ENCODE assay signal across 1 cellular context in genomic region chr3:196942226-196942914, GRCh38.
TF ChIP-seq lines count a peak whose summit lies in the region.

TSS of gene NCBP2 (minus strand) at chr3:196942528. CDS start at chr3:196942503, 25 bp downstream.

TF ChIP-seq in HepG2, 621 proteins besides CTCF, POLR2A, EP300 and RAD21 (continued from another document and continues in another):
- TF ChIP-seq, protein P1, sequence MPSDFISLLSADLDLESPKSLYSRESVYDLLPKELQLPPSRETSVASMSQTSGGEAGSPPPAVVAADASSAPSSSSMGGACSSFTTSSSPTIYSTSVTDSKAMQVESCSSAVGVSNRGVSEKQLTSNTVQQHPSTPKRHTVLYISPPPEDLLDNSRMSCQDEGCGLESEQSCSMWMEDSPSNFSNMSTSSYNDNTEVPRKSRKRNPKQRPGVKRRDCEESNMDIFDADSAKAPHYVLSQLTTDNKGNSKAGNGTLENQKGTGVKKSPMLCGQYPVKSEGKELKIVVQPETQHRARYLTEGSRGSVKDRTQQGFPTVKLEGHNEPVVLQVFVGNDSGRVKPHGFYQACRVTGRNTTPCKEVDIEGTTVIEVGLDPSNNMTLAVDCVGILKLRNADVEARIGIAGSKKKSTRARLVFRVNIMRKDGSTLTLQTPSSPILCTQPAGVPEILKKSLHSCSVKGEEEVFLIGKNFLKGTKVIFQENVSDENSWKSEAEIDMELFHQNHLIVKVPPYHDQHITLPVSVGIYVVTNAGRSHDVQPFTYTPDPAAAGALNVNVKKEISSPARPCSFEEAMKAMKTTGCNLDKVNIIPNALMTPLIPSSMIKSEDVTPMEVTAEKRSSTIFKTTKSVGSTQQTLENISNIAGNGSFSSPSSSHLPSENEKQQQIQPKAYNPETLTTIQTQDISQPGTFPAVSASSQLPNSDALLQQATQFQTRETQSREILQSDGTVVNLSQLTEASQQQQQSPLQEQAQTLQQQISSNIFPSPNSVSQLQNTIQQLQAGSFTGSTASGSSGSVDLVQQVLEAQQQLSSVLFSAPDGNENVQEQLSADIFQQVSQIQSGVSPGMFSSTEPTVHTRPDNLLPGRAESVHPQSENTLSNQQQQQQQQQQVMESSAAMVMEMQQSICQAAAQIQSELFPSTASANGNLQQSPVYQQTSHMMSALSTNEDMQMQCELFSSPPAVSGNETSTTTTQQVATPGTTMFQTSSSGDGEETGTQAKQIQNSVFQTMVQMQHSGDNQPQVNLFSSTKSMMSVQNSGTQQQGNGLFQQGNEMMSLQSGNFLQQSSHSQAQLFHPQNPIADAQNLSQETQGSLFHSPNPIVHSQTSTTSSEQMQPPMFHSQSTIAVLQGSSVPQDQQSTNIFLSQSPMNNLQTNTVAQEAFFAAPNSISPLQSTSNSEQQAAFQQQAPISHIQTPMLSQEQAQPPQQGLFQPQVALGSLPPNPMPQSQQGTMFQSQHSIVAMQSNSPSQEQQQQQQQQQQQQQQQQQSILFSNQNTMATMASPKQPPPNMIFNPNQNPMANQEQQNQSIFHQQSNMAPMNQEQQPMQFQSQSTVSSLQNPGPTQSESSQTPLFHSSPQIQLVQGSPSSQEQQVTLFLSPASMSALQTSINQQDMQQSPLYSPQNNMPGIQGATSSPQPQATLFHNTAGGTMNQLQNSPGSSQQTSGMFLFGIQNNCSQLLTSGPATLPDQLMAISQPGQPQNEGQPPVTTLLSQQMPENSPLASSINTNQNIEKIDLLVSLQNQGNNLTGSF (CRISPR knock-in tag; IDR thresholded peaks at IDR 0.05) = 0 out of 2 replicates have a peak, but pooled peaks have one; percentile 48
- TF ChIP-seq ZNF260 (CRISPR knock-in tag; IDR thresholded peaks at IDR 0.05; ENCODE audit: borderline replicate concordance, low read depth) (no peak; the same call in 1 of the 2 replicates), FOXA3 (CRISPR knock-in tag; IDR thresholded peaks at IDR 0.05) (peak; percentile 64; the same call in 1 of the 2 replicates), SMYD3 (CRISPR knock-in tag; IDR thresholded peaks at IDR 0.05) (peak; percentile 22; the same call in 1 of the 2 replicates), ZNF589 (CRISPR knock-in tag; conservative IDR thresholded peaks at IDR 0.05) (peak; percentile 84), CEBPG (CRISPR knock-in tag; IDR thresholded peaks at IDR 0.05) (peak; percentile 63), HMG20B (CRISPR knock-in tag; conservative IDR thresholded peaks at IDR 0.05) (no peak; the same call in none of the 2 replicates), ZNF556 (CRISPR knock-in tag; IDR thresholded peaks at IDR 0.05; ENCODE audit: borderline replicate concordance) (peak; percentile 84; the same call in 1 of the 2 replicates), ZSCAN25 (CRISPR knock-in tag; IDR thresholded peaks at IDR 0.05) (peak; percentile 75), KIAA2018 (CRISPR knock-in tag; IDR thresholded peaks at IDR 0.05; ENCODE audit: borderline replicate concordance) (no peak), ZNF614 (CRISPR knock-in tag; IDR thresholded peaks at IDR 0.05; ENCODE audit: borderline replicate concordance) (peak; percentile 84; the same call in 1 of the 2 replicates), ZNF564 (CRISPR knock-in tag; IDR thresholded peaks at IDR 0.05) (peak; percentile 43; the same call in 1 of the 2 replicates), FOXK1 (CRISPR knock-in tag; IDR thresholded peaks at IDR 0.05; ENCODE audit: borderline replicate concordance, low read depth) (peak; percentile 92), CENPX (CRISPR knock-in tag; IDR thresholded peaks at IDR 0.05) (no peak), SRSF4 (IDR thresholded peaks at IDR 0.05; ENCODE audit: low read depth, low read length, poor library complexity, severe bottlenecking) (no peak), TOPORS (CRISPR knock-in tag; IDR thresholded peaks at IDR 0.05) (peak; percentile 78; the same call in 1 of the 2 replicates), PHF5A (CRISPR knock-in tag; IDR thresholded peaks at IDR 0.05; ENCODE audit: low read depth, unreplicated experiment) (peak; percentile 83), ZNF552 (CRISPR knock-in tag; IDR thresholded peaks at IDR 0.05; ENCODE audit: borderline replicate concordance) (0 out of 2 replicates have a peak, but pooled peaks have one; percentile 21), HMGA1 (CRISPR knock-in tag; conservative IDR thresholded peaks at IDR 0.05) (no peak), MAZ (IDR thresholded peaks at IDR 0.05; ENCODE audit: borderline replicate concordance, low read depth, low read length) (0 out of 2 replicates have a peak, but pooled peaks have one; percentile 45), MAZ (CRISPR knock-in tag; IDR thresholded peaks at IDR 0.05; ENCODE audit: low read depth) (peak; percentile 85), PBX2 (CRISPR knock-in tag; IDR thresholded peaks at IDR 0.05) (no peak), ZBTB21 (CRISPR knock-in tag; IDR thresholded peaks at IDR 0.05) (no peak), NCOR1 (IDR thresholded peaks at IDR 0.05; ENCODE audit: borderline replicate concordance, low read length) (no peak), NR2C2 (CRISPR knock-in tag; IDR thresholded peaks at IDR 0.05; ENCODE audit: borderline replicate concordance) (peak; percentile 98), HOXD1 (CRISPR knock-in tag; IDR thresholded peaks at IDR 0.05) (0 out of 2 replicates have a peak, but pooled peaks have one; percentile 54), ZSCAN9 (CRISPR knock-in tag; IDR thresholded peaks at IDR 0.05; ENCODE audit: borderline replicate concordance) (peak; percentile 79; the same call in 1 of the 2 replicates), HNRNPL (IDR thresholded peaks at IDR 0.05; ENCODE audit: low read depth, low read length) (0 out of 2 replicates have a peak, but pooled peaks have one; percentile 73), HBP1 (CRISPR knock-in tag; IDR thresholded peaks at IDR 0.05; ENCODE audit: low read depth) (peak; percentile 87; the same call in 1 of the 2 replicates), SIX4 (CRISPR knock-in tag; IDR thresholded peaks at IDR 0.05) (peak; percentile 32; the same call in 1 of the 2 replicates), TGIF2 (CRISPR knock-in tag; IDR thresholded peaks at IDR 0.05) (0 out of 2 replicates have a peak, but pooled peaks have one; percentile 45), ZNF33A (CRISPR knock-in tag; IDR thresholded peaks at IDR 0.05; ENCODE audit: borderline replicate concordance) (no peak), ZNF30 (CRISPR knock-in tag; IDR thresholded peaks at IDR 0.05) (peak; percentile 27; the same call in 1 of the 2 replicates)
- TF ChIP-seq, protein P2, sequence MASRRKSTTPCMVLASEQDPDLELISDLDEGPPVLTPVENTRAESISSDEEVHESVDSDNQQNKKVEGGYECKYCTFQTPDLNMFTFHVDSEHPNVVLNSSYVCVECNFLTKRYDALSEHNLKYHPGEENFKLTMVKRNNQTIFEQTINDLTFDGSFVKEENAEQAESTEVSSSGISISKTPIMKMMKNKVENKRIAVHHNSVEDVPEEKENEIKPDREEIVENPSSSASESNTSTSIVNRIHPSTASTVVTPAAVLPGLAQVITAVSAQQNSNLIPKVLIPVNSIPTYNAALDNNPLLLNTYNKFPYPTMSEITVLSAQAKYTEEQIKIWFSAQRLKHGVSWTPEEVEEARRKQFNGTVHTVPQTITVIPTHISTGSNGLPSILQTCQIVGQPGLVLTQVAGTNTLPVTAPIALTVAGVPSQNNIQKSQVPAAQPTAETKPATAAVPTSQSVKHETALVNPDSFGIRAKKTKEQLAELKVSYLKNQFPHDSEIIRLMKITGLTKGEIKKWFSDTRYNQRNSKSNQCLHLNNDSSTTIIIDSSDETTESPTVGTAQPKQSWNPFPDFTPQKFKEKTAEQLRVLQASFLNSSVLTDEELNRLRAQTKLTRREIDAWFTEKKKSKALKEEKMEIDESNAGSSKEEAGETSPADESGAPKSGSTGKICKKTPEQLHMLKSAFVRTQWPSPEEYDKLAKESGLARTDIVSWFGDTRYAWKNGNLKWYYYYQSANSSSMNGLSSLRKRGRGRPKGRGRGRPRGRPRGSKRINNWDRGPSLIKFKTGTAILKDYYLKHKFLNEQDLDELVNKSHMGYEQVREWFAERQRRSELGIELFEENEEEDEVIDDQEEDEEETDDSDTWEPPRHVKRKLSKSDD (CRISPR knock-in tag; IDR thresholded peaks at IDR 0.05; ENCODE audit: low read depth) = peak; percentile 94
- TF ChIP-seq, protein P3, sequence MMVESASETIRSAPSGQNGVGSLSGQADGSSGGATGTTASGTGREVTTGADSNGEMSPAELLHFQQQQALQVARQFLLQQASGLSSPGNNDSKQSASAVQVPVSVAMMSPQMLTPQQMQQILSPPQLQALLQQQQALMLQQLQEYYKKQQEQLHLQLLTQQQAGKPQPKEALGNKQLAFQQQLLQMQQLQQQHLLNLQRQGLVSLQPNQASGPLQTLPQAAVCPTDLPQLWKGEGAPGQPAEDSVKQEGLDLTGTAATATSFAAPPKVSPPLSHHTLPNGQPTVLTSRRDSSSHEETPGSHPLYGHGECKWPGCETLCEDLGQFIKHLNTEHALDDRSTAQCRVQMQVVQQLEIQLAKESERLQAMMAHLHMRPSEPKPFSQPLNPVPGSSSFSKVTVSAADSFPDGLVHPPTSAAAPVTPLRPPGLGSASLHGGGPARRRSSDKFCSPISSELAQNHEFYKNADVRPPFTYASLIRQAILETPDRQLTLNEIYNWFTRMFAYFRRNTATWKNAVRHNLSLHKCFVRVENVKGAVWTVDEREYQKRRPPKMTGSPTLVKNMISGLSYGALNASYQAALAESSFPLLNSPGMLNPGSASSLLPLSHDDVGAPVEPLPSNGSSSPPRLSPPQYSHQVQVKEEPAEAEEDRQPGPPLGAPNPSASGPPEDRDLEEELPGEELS (CRISPR knock-in tag; IDR thresholded peaks at IDR 0.05) = peak; percentile 55; the same call in 1 of the 2 replicates
